Comparison of ENCODE assay signal across 8 cellular contexts in the genomic region with DNA sequence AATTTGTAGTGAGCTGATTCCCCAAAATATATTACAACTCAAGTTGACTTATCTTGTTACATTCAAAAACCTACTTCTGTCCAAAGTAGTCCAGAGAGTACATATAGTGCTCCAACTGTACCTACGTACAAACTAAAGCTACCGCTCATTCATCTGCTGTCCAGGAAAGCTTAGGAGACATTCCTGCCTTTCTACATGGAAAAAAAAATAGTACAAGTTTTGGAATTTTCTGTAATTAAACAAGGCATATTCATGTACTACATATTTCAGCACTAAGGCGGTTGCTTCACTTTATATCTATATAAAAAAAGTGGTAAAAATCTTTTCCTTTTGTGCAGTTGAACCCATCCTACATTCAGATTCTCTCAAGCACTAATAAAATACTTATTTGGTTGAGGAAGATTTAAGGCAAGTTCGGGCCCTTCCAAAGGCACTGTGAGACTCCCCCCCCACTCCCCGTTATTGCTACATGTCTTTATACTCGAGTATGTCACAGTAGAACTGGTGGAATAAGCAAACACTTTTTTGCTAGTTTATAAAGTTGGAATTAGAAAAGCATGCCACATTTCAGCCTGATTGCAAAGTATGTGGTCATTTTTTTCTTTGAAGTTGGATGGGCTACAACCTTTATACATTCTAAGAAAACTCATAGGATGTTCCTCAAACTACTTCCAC. TPM values are rescaled to one million over a fixed set of nuclear protein-coding genes. Genes with fewer than 3 reads are reported as not detected.
A peak's percentile ranks its signal among the peaks of the same experiment; 100 is the strongest.
DNase-seq lines count a peak whose midpoint lies in the region; ATAC-seq and TF ChIP-seq lines count a peak whose summit lies in the region.

No MANE protein-coding gene starts in this region.

- H3K9me3 ChIP-seq in CD4-positive, alpha-beta memory T cell (ENCODE audit: control insufficient read depth in 1 of 2, low read length in 2 of 2) = no peaks in the 10 kb centered on the region
- H3K9me3 ChIP-seq in OCI-LY3 (ENCODE audit: insufficient read depth, low read length) (no peaks in the 10 kb centered on the region), duodenal mucosa (ENCODE audit: control insufficient read depth in 1 of 2, low read length in 2 of 2) (no peaks in the 10 kb centered on the region)

- TF ChIP-seq CTCF in OCI-LY3 (IDR thresholded peaks at IDR 0.05; ENCODE audit: low read depth, low read length) = no peak

- peak overlapping the region; percentile 80 to 98 (median 96) for H3K4me3 Mint-ChIP-seq in CD4-positive, alpha-beta memory T cell
- H3K4me3 Mint-ChIP-seq in naive thymus-derived CD8-positive, alpha-beta T cell = peak overlapping the region; percentile 71 to 99 (median 96)

- intact Hi-C loops in CD4-positive, alpha-beta memory T cell (cut with micrococcal nuclease) = no loop called here
- intact Hi-C loops in posterior vena cava (cut with DNase I) = loop anchor here (5.0 to 10.0 kb wide), 3 partner anchors 145 to 248 kb away; no protein-coding TSS in a partner anchor

- H2AFZ ChIP-seq in OCI-LY3 (ENCODE audit: low read depth, low read length) = no peak overlapping the region

- no peaks in the 10 kb centered on the region for H3K27me3 ChIP-seq in CD4-positive, alpha-beta memory T cell (ENCODE audit: insufficient read depth, low read length)
- H3K27me3 ChIP-seq in OCI-LY3 (ENCODE audit: low read depth, low read length) = no peaks in the 10 kb centered on the region
- H3K27me3 ChIP-seq in duodenal mucosa (ENCODE audit: control insufficient read depth in 1 of 2, insufficient read depth in 2 of 2, low read length in 2 of 2) = no peaks in the 10 kb centered on the region

- H3K36me3 Mint-ChIP-seq in CD4-positive, alpha-beta memory T cell = peaks cover 45 to 54% of the 10 kb centered on the region in 2 donors
- H3K36me3 Mint-ChIP-seq in naive thymus-derived CD8-positive, alpha-beta T cell = peaks cover 25 to 50% (median 37%) of the 10 kb centered on the region in 3 donors

- H3K27ac Mint-ChIP-seq in CD4-positive, alpha-beta memory T cell = peak overlapping the region; percentile 93 to 100 (median 98)
- H3K27ac Mint-ChIP-seq in naive thymus-derived CD8-positive, alpha-beta T cell = peak overlapping the region; percentile 91 to 99 (median 98)

- H3K9me3 Mint-ChIP-seq in CD4-positive, alpha-beta memory T cell = peaks cover 0 to 42% (median 4%) of the 10 kb centered on the region in 8 donors
- peaks cover 0 to 3% (median 0%) of the 10 kb centered on the region in 9 donors for H3K9me3 Mint-ChIP-seq in naive thymus-derived CD8-positive, alpha-beta T cell

- POLR2A ChIA-PET in CD4-positive, alpha-beta memory T cell (lab: Charles Lee; ENCODE audit: partially characterized antibody) = interaction anchor here (1.0 to 46.5 kb wide), 10 partner anchors 17 to 1090 kb away, joined by 3 to 6960 read pairs (median 10); no protein-coding TSS in a partner anchor
- POLR2A ChIA-PET in naive thymus-derived CD8-positive, alpha-beta T cell (lab: Charles Lee) = interaction anchor here (0.8 to 21.9 kb wide), 9 partner anchors 25 to 247 kb away, joined by 3 to 2148 read pairs (median 9); no protein-coding TSS in a partner anchor

- CTCF ChIA-PET in CD4-positive, alpha-beta memory T cell (lab: Charles Lee; ENCODE audit: partially characterized antibody) = interaction anchor here (1.0 to 14.9 kb wide), 6 partner anchors 29 to 91 kb away, joined by 3 to 319 read pairs (median 16); no protein-coding TSS in a partner anchor

- peaks cover 79% of the 10 kb centered on the region for H3K79me2 ChIP-seq in OCI-LY3 (ENCODE audit: low read length)

- H3K9ac ChIP-seq in OCI-LY3 (ENCODE audit: low read length) (no peak overlapping the region), duodenal mucosa (ENCODE audit: low read depth in 1 of 2, low read length in 2 of 2) (peak overlapping the region; percentile 79 to 91)

- peak overlapping the region; percentile 97 for H3K4me2 ChIP-seq in OCI-LY3 (ENCODE audit: low read length)

- H3K36me3 ChIP-seq in CD4-positive, alpha-beta memory T cell (ENCODE audit: insufficient read depth, low read length) = peaks cover 34% of the 10 kb centered on the region
- peaks cover 28% of the 10 kb centered on the region for H3K36me3 ChIP-seq in OCI-LY3 (replicated peaks; ENCODE audit: low read depth, low read length)
- peaks cover 24 to 35% of the 10 kb centered on the region in 2 donors for H3K36me3 ChIP-seq in duodenal mucosa (ENCODE audit: control insufficient read depth in 1 of 2, insufficient read depth in 2 of 2, low read length in 2 of 2)

- peak overlapping the region; percentile 90 for H3K27ac ChIP-seq in CD4-positive, alpha-beta memory T cell (ENCODE audit: low read depth, low read length)
- H3K27ac ChIP-seq in OCI-LY3 (ENCODE audit: low read length) = peak overlapping the region; percentile 92
- H3K27ac ChIP-seq in duodenal mucosa (ENCODE audit: low read depth, low read length) = peak overlapping the region; percentile 98

- peaks cover 0 to 5% of the 10 kb centered on the region in 2 donors for H3K27me3 Mint-ChIP-seq in CD4-positive, alpha-beta memory T cell
- peaks cover 0 to 5% (median 0%) of the 10 kb centered on the region in 5 donors for H3K27me3 Mint-ChIP-seq in naive thymus-derived CD8-positive, alpha-beta T cell

- H3K4me1 Mint-ChIP-seq in CD4-positive, alpha-beta memory T cell = peaks cover 23 to 55% (median 34%) of the 10 kb centered on the region in 4 donors
- H3K4me1 Mint-ChIP-seq in naive thymus-derived CD8-positive, alpha-beta T cell = peaks cover 20 to 58% (median 40%) of the 10 kb centered on the region in 4 donors

- no peak for ATAC-seq in naive thymus-derived CD8-positive, alpha-beta T cell
- ATAC-seq in GM19395 (IDR thresholded peaks at IDR 0.05; ENCODE audit: unreplicated experiment) = no peak

- H3K4me3 ChIP-seq in CD4-positive, alpha-beta memory T cell (ENCODE audit: low read length in 2 of 2) = peak overlapping the region; percentile 84 to 92
- peak overlapping the region; percentile 79 for H3K4me3 ChIP-seq in OCI-LY3 (ENCODE audit: low read length)
- peak overlapping the region; percentile 91 to 97 for H3K4me3 ChIP-seq in duodenal mucosa (ENCODE audit: low read depth in 1 of 2, low read length in 2 of 2)

- DNase-seq in CD4-positive, alpha-beta memory T cell = peak in 4 of 5 donors; percentile 29 to 36 (median 31)
- DNase-seq in naive thymus-derived CD8-positive, alpha-beta T cell = peak in 4 of 10 donors; percentile 32 to 43 (median 36)
- DNase-seq in posterior vena cava (ENCODE audit: low spot score) (no peak), NCI-H187 (lab: John Stamatoyannopoulos, UW) (no peak), HK-2 (ENCODE audit: unreplicated experiment) (no peak)

- H3K4me1 ChIP-seq in CD4-positive, alpha-beta memory T cell (ENCODE audit: insufficient read depth, low read length) = peaks cover 40% of the 10 kb centered on the region
- peaks cover 65% of the 10 kb centered on the region for H3K4me1 ChIP-seq in OCI-LY3 (ENCODE audit: low read length)
- H3K4me1 ChIP-seq in duodenal mucosa (ENCODE audit: control insufficient read depth in 1 of 2, insufficient read depth in 2 of 2, low read length in 2 of 2) = peaks cover 38 to 42% of the 10 kb centered on the region in 2 donors

- H4K20me1 ChIP-seq in OCI-LY3 (ENCODE audit: insufficient read depth, low read length) = peaks cover 28% of the 10 kb centered on the region

RNA-seq across cellular contexts. Expression of a gene that starts 3.8 kb away (rescaled TPM):
- total RNA-seq in CD4-positive, alpha-beta memory T cell = 100 to 1,000 TPM; 456 to 464 TPM
- polyA plus RNA-seq in CD4-positive, alpha-beta memory T cell = 100 to 1,000 TPM; 271 to 523 TPM
- total RNA-seq in naive thymus-derived CD8-positive, alpha-beta T cell = 100 to 1,000 TPM; 264 to 274 TPM
- 100 to 1,000 TPM; 222 to 420 (median 390) TPM for polyA plus RNA-seq in naive thymus-derived CD8-positive, alpha-beta T cell
- 100 to 1,000 TPM; 123 to 148 TPM for total RNA-seq in posterior vena cava

Comparison
In these comparisons a context has a peak if more than half of its experiments do, and no peak if none do; other contexts are left out.
1. DNase-seq: peak in CD4-positive, alpha-beta memory T cell (4 of 5); none in posterior vena cava (single experiment), NCI-H187 (0 of 2) and HK-2 (single experiment).
2. Peak in every context shown above with its lines, with median percentiles within 50 percentile points of each other: H3K27ac ChIP-seq and H3K4me3 ChIP-seq.